In genomic region chr19:860481-861098, GRCh38 we compare ENCODE assay signal across 9 cellular contexts. TPM values are rescaled to one million over a fixed set of nuclear protein-coding genes. Genes with fewer than 3 reads are reported as not detected.
A peak's percentile ranks its signal among the peaks of the same experiment; 100 is the strongest.
DNase-seq lines count a peak whose midpoint lies in the region; ATAC-seq and TF ChIP-seq lines count a peak whose summit lies in the region.
"Had no signal": no experiment of that assay in that cellular context is flagged by ENCODE, and none has a peak within 500 bp of the region (broad histone marks: within the 10 kb centered on the region; RNA-seq: fewer than 3 reads in every experiment).

No MANE protein-coding gene starts in this region.

- peak overlapping the region; percentile 64; the same call in 1 of the 2 replicates for H3K4me2 ChIP-seq in GM23338
- H3K4me2 ChIP-seq: KMS-11 had no signal

- H2AFZ ChIP-seq in GM23338: no peak overlapping the region

- H3K9me3 ChIP-seq in BE2C: peaks cover 3% of the 10 kb centered on the region; the same call in 1 of the 2 replicates
- no peaks in the 10 kb centered on the region for H3K9me3 ChIP-seq in right cardiac atrium (ENCODE audit: control insufficient read depth, low read length)
- H3K9me3 ChIP-seq in skeletal muscle tissue (ENCODE audit: control insufficient read depth in 3 of 3, low read length in 3 of 3): no peaks in the 10 kb centered on the region

- peak; percentile 17 for ATAC-seq in GM23338
- peak; percentile 63 to 64 for ATAC-seq in right cardiac atrium
- ATAC-seq in HG03571 (IDR thresholded peaks at IDR 0.05; ENCODE audit: unreplicated experiment): no peak
- ATAC-seq in GM18498 (IDR thresholded peaks at IDR 0.05; ENCODE audit: unreplicated experiment): no peak

- H3K27ac ChIP-seq in GM23338 (ENCODE audit: low read depth) (no peak overlapping the region), right cardiac atrium (ENCODE audit: low read length) (no peak overlapping the region), skeletal muscle tissue (ENCODE audit: low read depth, low read length) (no peak overlapping the region)
- H3K27ac ChIP-seq: KMS-11 had no signal

- WGBS in right cardiac atrium: 6% methylated on average over 76 of the region's 76 CpGs

- no peak overlapping the region for H3K27ac Mint-ChIP-seq in GM23338

- peaks cover 27% of the 10 kb centered on the region for H3K27me3 Mint-ChIP-seq in GM23338 (ENCODE audit: insufficient read depth, low read depth, poor library complexity)

- no peaks in the 10 kb centered on the region for H3K79me2 ChIP-seq in GM23338 (replicated peaks; ENCODE audit: insufficient read depth)

- H3K9me2 ChIP-seq in GM23338 (ENCODE audit: insufficient read depth): no peaks in the 10 kb centered on the region

- H3K27me3 ChIP-seq in BE2C (peaks cover 33% of the 10 kb centered on the region), GM23338 (ENCODE audit: insufficient read depth) (peaks cover 28% of the 10 kb centered on the region), right cardiac atrium (ENCODE audit: control insufficient read depth, insufficient read depth) (no peaks in the 10 kb centered on the region), skeletal muscle tissue (ENCODE audit: control insufficient read depth in 3 of 3, insufficient read depth in 3 of 3, low read length in 3 of 3) (peaks cover 19 to 42% (median 31%) of the 10 kb centered on the region in 3 donors)

- no peaks in the 10 kb centered on the region for H3K4me1 Mint-ChIP-seq in GM23338

- 0 out of 3 replicates have a peak, but pooled peaks cover 1% of the 10 kb centered on the region for H3K36me3 Mint-ChIP-seq in GM23338 (ENCODE audit: low read depth)

- H3K4me3 ChIP-seq in BE2C (ENCODE audit: low read depth, low read length) (no peak overlapping the region), GM23338 (peak overlapping the region; percentile 52), right cardiac atrium (ENCODE audit: low read length) (peak overlapping the region; percentile 54), skeletal muscle tissue (ENCODE audit: low read length in 3 of 3) (peak overlapping the region in 2 of 3 donors; percentile 58 to 59)

- no peaks in the 10 kb centered on the region; the same call in 2 of the 3 replicates for H3K9me3 Mint-ChIP-seq in GM23338

- H3K4me1 ChIP-seq in BE2C: 0 out of 2 replicates have a peak, but pooled peaks cover 2% of the 10 kb centered on the region
- H3K4me1 ChIP-seq in GM23338 (ENCODE audit: insufficient read depth): no peaks in the 10 kb centered on the region
- no peaks in the 10 kb centered on the region for H3K4me1 ChIP-seq in right cardiac atrium (ENCODE audit: control insufficient read depth, insufficient read depth, low read length)
- peaks cover 0 to 7% (median 7%) of the 10 kb centered on the region in 3 donors for H3K4me1 ChIP-seq in skeletal muscle tissue (ENCODE audit: control insufficient read depth in 3 of 3, insufficient read depth in 3 of 3, low read length in 3 of 3)

- TF ChIP-seq CTCF in BE2C (IDR thresholded peaks at IDR 0.05; ENCODE audit: low read depth, low read length) (no peak), GM23338 (conservative IDR thresholded peaks at IDR 0.05; ENCODE audit: low read depth in 2 of 2) (peak in 1 of 2 experiments; percentile 47; a peak in 2 of 4 replicates)

- H4K20me1 ChIP-seq in GM23338 (replicated peaks; ENCODE audit: insufficient read depth): peaks cover 7% of the 10 kb centered on the region; the same call in 1 of the 2 replicates

- intact Hi-C loops in right cardiac atrium (cut with DNase I): loop anchor here in 2 of 4 donors (10.0 kb wide), 1 partner anchor 54 kb away; the partner anchor contains the start of genes KISS1R (in 2 of the 2) and R3HDM4 (in 2 of the 2)

- H3F3A ChIP-seq in GM23338 (replicated peaks; ENCODE audit: low read depth): peaks cover 20% of the 10 kb centered on the region

- H3K36me3 ChIP-seq in BE2C (no peaks in the 10 kb centered on the region), GM23338 (ENCODE audit: insufficient read depth) (no peaks in the 10 kb centered on the region), skeletal muscle tissue (ENCODE audit: control insufficient read depth in 3 of 3, insufficient read depth in 3 of 3, low read length in 3 of 3) (no peaks in the 10 kb centered on the region)

- DNase-seq in BE2C (peak; percentile 54), GM23338 (ENCODE audit: low spot score) (peak; percentile 69), RPMI7951 (ENCODE audit: low read depth) (peak; percentile 50), right cardiac atrium (peak; percentile 84 to 93 (median 91))
- peak; percentile 63 for DNase-seq in activated naive CD4-positive, alpha-beta T cell treated with anti-CD3 and anti-CD28 coated beads, Interleukin-2, amount 50 U/mL, for 16 hours

- peak overlapping the region; percentile 26; the same call in 2 of the 3 replicates for H3K4me3 Mint-ChIP-seq in GM23338

- peak overlapping the region in 1 of 3 donors; percentile 25 for H3K9ac ChIP-seq in skeletal muscle tissue (ENCODE audit: low read depth in 1 of 3, low read length in 3 of 3)
- H3K9ac ChIP-seq: KMS-11 had no signal

TF ChIP-seq in GM23338, 12 proteins besides CTCF, POLR2A, EP300 and RAD21:
- TF ChIP-seq JUNB (IDR thresholded peaks at IDR 0.05; ENCODE audit: unreplicated experiment) (no peak), POLR2AphosphoS5 (IDR thresholded peaks at IDR 0.05; ENCODE audit: low read depth) (peak; percentile 36; the same call in 1 of the 2 replicates)

RNA-seq across cellular contexts. Expression of gene CFD, which starts 1.1 kb away (rescaled TPM):
- 1.1 TPM for polyA plus RNA-seq in BE2C (2012; ENCODE audit: insufficient read depth, insufficient read length, low read depth)
- total RNA-seq in GM23338 (2014; rRNA removed; shearing (Covaris generic)): 0.90 and 3.5 TPM in 2 replicates
- polyA plus RNA-seq in GM23338 (2016; fragmentation: Nextera tagmentation; extraction: Ambion mirVana) (3.4 and 4.7 TPM in 2 replicates), right cardiac atrium (869 TPM)
- 0.29 and 0.60 TPM in 2 replicates for total RNA-seq in RPMI7951 (2014; rRNA removed; shearing (Covaris generic))
- total RNA-seq in right cardiac atrium (100 to 1,000 TPM; 221 to 590 (median 310) TPM), skeletal muscle tissue (33.4 TPM)

RNA-seq across cellular contexts. Expression of gene ELANE, which starts 8.5 kb away (rescaled TPM):
- polyA plus RNA-seq in BE2C (2012; ENCODE audit: insufficient read depth, insufficient read length, low read depth): not detected
- not detected in 2 replicates for total RNA-seq in GM23338 (2014; rRNA removed; shearing (Covaris generic))
- polyA plus RNA-seq in GM23338 (2016; fragmentation: Nextera tagmentation; extraction: Ambion mirVana) (not detected in 2 replicates), right cardiac atrium (3.4 TPM)
- not detected in 2 replicates for total RNA-seq in RPMI7951 (2014; rRNA removed; shearing (Covaris generic))
- total RNA-seq in right cardiac atrium (1 to 10 TPM in 3 of 4 donors, under 1 TPM in 1; 0.85 to 2.6 (median 1.9) TPM), skeletal muscle tissue (0.52 TPM)

RNA-seq across cellular contexts. Expression of gene PRTN3, which starts 19.8 kb away (rescaled TPM):
- polyA plus RNA-seq in BE2C (2012; ENCODE audit: insufficient read depth, insufficient read length, low read depth): not detected
- total RNA-seq in GM23338 (2014; rRNA removed; shearing (Covaris generic)): 0.21 and 2.4 TPM in 2 replicates
- polyA plus RNA-seq in GM23338 (2016; fragmentation: Nextera tagmentation; extraction: Ambion mirVana): 0.68 and 0.87 TPM in 2 replicates
- not detected in 2 replicates for total RNA-seq in RPMI7951 (2014; rRNA removed; shearing (Covaris generic))
- total RNA-seq in right cardiac atrium: not detected
- polyA plus RNA-seq in right cardiac atrium: not detected
- 4.7 TPM for total RNA-seq in skeletal muscle tissue

RNA-seq across cellular contexts. Expression of gene MED16, which starts 32.4 kb away (rescaled TPM):
- polyA plus RNA-seq in BE2C (2012; ENCODE audit: insufficient read depth, insufficient read length, low read depth): 124 TPM
- 62.3 and 73.6 TPM in 2 replicates for total RNA-seq in GM23338 (2014; rRNA removed; shearing (Covaris generic))
- 52.7 and 58.7 TPM in 2 replicates for polyA plus RNA-seq in GM23338 (2016; fragmentation: Nextera tagmentation; extraction: Ambion mirVana)
- 15.1 and 16.5 TPM in 2 replicates for total RNA-seq in RPMI7951 (2014; rRNA removed; shearing (Covaris generic))
- total RNA-seq in right cardiac atrium: 10 to 100 TPM; 23.9 to 28.4 (median 25.4) TPM
- polyA plus RNA-seq in right cardiac atrium: 21.3 TPM
- 18.3 TPM for total RNA-seq in skeletal muscle tissue

RNA-seq across cellular contexts. Expression of gene RNU6-9, which starts 32.7 kb away (rescaled TPM):
- not detected for polyA plus RNA-seq in BE2C (2012; ENCODE audit: insufficient read depth, insufficient read length, low read depth)
- not detected in 2 replicates for total RNA-seq in GM23338 (2014; rRNA removed; shearing (Covaris generic))
- polyA plus RNA-seq in GM23338 (2016; fragmentation: Nextera tagmentation; extraction: Ambion mirVana): not detected in 2 replicates
- total RNA-seq in RPMI7951 (2014; rRNA removed; shearing (Covaris generic)): not detected in 2 replicates
- total RNA-seq in right cardiac atrium: not detected
- not detected for polyA plus RNA-seq in right cardiac atrium
- not detected for total RNA-seq in skeletal muscle tissue

Comparison
In these comparisons a context has a peak if more than half of its experiments do, and no peak if none do; other contexts are left out.
1. ATAC-seq: peak in GM23338 (single experiment) and right cardiac atrium (2 of 2); none in HG03571 (single experiment) and GM18498 (single experiment).
2. Peak in every context shown above with its lines, with median percentiles within 50 percentile points of each other: DNase-seq.